8 cellular contexts compared by ENCODE assay signal in the genomic region with DNA sequence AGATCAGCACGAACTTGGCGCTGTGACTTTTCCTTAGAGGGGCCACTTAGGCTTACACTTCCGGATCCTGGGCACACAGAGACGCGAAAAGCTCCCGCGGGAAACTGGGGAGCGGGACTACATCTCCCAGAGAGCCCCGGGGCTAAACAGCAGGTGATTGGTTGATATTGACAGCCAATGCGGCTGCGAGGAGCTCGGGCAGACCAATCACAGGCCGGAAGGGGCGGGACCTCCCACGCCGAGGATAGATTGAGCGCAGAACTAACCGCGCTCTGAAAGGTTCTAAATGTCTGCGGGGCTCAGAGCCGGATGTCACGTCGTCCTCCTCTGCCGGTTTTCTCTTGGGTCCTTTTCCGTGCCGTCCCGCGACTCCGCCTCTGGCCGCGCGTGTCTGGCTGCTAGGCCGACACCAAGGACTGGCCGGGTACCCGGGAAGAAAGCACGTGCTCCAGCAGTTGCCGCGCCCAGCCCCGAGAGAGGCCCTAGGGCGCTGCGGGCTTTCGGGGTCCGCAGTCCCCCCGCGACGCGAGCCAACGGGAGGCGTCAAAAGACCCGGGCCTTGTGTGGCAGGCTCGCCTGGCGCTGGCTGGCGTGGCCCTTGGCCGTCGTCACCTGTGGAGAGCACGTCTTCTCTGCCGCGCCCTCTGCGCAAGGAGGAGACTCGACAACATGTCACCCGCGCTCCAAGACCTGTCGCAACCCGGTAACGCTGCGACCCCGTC. TPM values are rescaled to one million over a fixed set of nuclear protein-coding genes. Genes with fewer than 3 reads are reported as not detected.
DNase-seq lines count a peak whose midpoint lies in the region; ATAC-seq, FAIRE-seq and TF ChIP-seq lines count a peak whose summit lies in the region.

Gene MTR, plus strand, starts transcription at position 258 of the 722 bp plus-strand sequence. Its CDS starts 412 bp downstream, at position 670.

- no peak for TF ChIP-seq POLR2A in esophagus muscularis mucosa (IDR thresholded peaks at IDR 0.05; ENCODE audit: low read depth)

- H3K36me3 Mint-ChIP-seq in activated T-cell treated with anti-CD3 and anti-CD28 coated beads, Interleukin-2, amount 50 U/mL, for 72 hours (ENCODE audit: insufficient read depth in 2 of 2) = peaks cover 3 to 4% of the 10 kb centered on the region in 2 donors

- peak; percentile 98 for ATAC-seq in GM21786 (IDR thresholded peaks at IDR 0.05; ENCODE audit: unreplicated experiment)
- ATAC-seq in activated T-cell treated with anti-CD3 and anti-CD28 coated beads, Interleukin-2, amount 50 U/mL, for 72 hours (replicated peaks in 1 of 2) = peak; percentile 95 to 96

- 0% methylated on average over 9 of the region's 67 CpGs for WGBS in esophagus muscularis mucosa

- peak in 1 of 3 experiments; percentile 19 for TF ChIP-seq CTCF in esophagus muscularis mucosa (IDR thresholded peaks at IDR 0.05)

- no peaks in the 10 kb centered on the region for H3K9me3 ChIP-seq in KOPT-K1 (ENCODE audit: insufficient read depth, low read length, poor library complexity, severe bottlenecking)
- H3K9me3 ChIP-seq in esophagus muscularis mucosa = no peaks in the 10 kb centered on the region
- H3K9me3 ChIP-seq in muscle layer of duodenum (ENCODE audit: control insufficient read depth in 1 of 2, low read length in 2 of 2) = no peaks in the 10 kb centered on the region

- peak; percentile 95 for FAIRE-seq in RCC 7860 (lab: Jason Lieb, UNC)

- H3K9me3 Mint-ChIP-seq in activated T-cell treated with anti-CD3 and anti-CD28 coated beads, Interleukin-2, amount 50 U/mL, for 72 hours = no peaks in the 10 kb centered on the region

- H3K27me3 ChIP-seq in esophagus muscularis mucosa (no peaks in the 10 kb centered on the region), muscle layer of duodenum (ENCODE audit: low read depth, low read length) (no peaks in the 10 kb centered on the region)

- H3K4me3 ChIP-seq in esophagus muscularis mucosa = peak within 1 kb of the TSS; percentile 68 to 99 (median 88)
- H3K4me3 ChIP-seq in muscle layer of duodenum (ENCODE audit: low read depth in 1 of 2, low read length in 2 of 2) = peak within 1 kb of the TSS; percentile 98 to 99

- H3K27me3 Mint-ChIP-seq in activated T-cell treated with anti-CD3 and anti-CD28 coated beads, Interleukin-2, amount 50 U/mL, for 72 hours (ENCODE audit: low read depth) = no peaks in the 10 kb centered on the region

- no peak for TF ChIP-seq EP300 in esophagus muscularis mucosa (IDR thresholded peaks at IDR 0.05)

- peaks cover 22 to 39% (median 31%) of the 10 kb centered on the region in 4 donors for H3K4me1 ChIP-seq in esophagus muscularis mucosa
- H3K4me1 ChIP-seq in muscle layer of duodenum (ENCODE audit: control insufficient read depth in 1 of 2, insufficient read depth in 2 of 2, low read length in 2 of 2) = peaks cover 11 to 29% of the 10 kb centered on the region in 2 donors

- H3K27ac Mint-ChIP-seq in activated T-cell treated with anti-CD3 and anti-CD28 coated beads, Interleukin-2, amount 50 U/mL, for 72 hours = peak within 1 kb of the TSS; percentile 95

- no peaks in the 10 kb centered on the region; the same call in 1 of the 2 replicates for H3K36me3 ChIP-seq in KOPT-K1 (ENCODE audit: insufficient read depth, low read length)
- peaks cover 0 to 2% (median 0%) of the 10 kb centered on the region in 4 donors for H3K36me3 ChIP-seq in esophagus muscularis mucosa
- H3K36me3 ChIP-seq in muscle layer of duodenum (ENCODE audit: control insufficient read depth in 1 of 2, insufficient read depth in 2 of 2, low read length in 2 of 2) = peaks cover 0 to 4% of the 10 kb centered on the region in 2 donors

- H3K27ac ChIP-seq in KOPT-K1 (ENCODE audit: low read depth, low read length, poor library complexity, severe bottlenecking) (peak within 1 kb of the TSS; percentile 83), esophagus muscularis mucosa (replicated peaks in 1 of 4) (peak within 1 kb of the TSS; percentile 93 to 97 (median 95)), muscle layer of duodenum (ENCODE audit: low read length) (peak within 1 kb of the TSS; percentile 86)

- H3K4me1 Mint-ChIP-seq in activated T-cell treated with anti-CD3 and anti-CD28 coated beads, Interleukin-2, amount 50 U/mL, for 72 hours (ENCODE audit: low read depth) = peaks cover 41% of the 10 kb centered on the region

- H3K4me3 Mint-ChIP-seq in activated T-cell treated with anti-CD3 and anti-CD28 coated beads, Interleukin-2, amount 50 U/mL, for 72 hours = peak within 1 kb of the TSS; percentile 89 to 94

- intact Hi-C loops in esophagus muscularis mucosa (cut with DNase I) = loop anchor here (10.0 kb wide), 1 partner anchor 190 kb away; the partner anchor contains the start of gene HEATR1

- DNase-seq in DMS79 (lab: John Stamatoyannopoulos, UW) (peak; percentile 99), RCC 7860 (ENCODE audit: low spot score) (peak; percentile 98), esophagus muscularis mucosa (ENCODE audit: extremely low spot score) (peak; percentile 100)
- peak; percentile 95 to 97 for DNase-seq in activated T-cell treated with anti-CD3 and anti-CD28 coated beads, Interleukin-2, amount 50 U/mL, for 72 hours
- peak; percentile 93 to 94 for DNase-seq in stimulated activated CD8-positive, alpha-beta memory T cell treated with anti-CD3 and anti-CD28 coated beads, Interleukin-7, amount 100 ng/mL, for 4 hours (ENCODE audit: low read depth in 2 of 2)

RNA-seq across cellular contexts. Expression of gene MTR, which starts in this region (rescaled TPM):
- total RNA-seq in activated T-cell treated with anti-CD3 and anti-CD28 coated beads, Interleukin-2, amount 50 U/mL, for 72 hours = 10 to 100 TPM; 61.1 to 69.8 TPM
- total RNA-seq in esophagus muscularis mucosa = 10 to 100 TPM; 29.7 to 43.4 (median 34.6) TPM

Comparison
In these comparisons a context has a peak if more than half of its experiments do, and no peak if none do; other contexts are left out.
1. Peak in every context shown above with its lines: DNase-seq, ATAC-seq, H3K4me3 ChIP-seq and H3K27ac ChIP-seq.